In genomic region chr2:207311316-207312005, GRCh38 we compare ENCODE assay signal across 8 cellular contexts.
DNase-seq lines count a peak whose midpoint lies in the region; ATAC-seq, FAIRE-seq and TF ChIP-seq lines count a peak whose summit lies in the region.

No MANE protein-coding gene starts in this region.

- no peaks in the 10 kb centered on the region for H4K20me1 ChIP-seq in H1 (replicated peaks in 1 of 2; ENCODE audit: control insufficient read depth in 1 of 2, insufficient read depth in 2 of 2, low read length in 2 of 2)

- H3K36me3 ChIP-seq in H1 (ENCODE audit: control insufficient read depth in 2 of 4, insufficient read depth in 4 of 4, low read length in 3 of 4) = no peaks in the 10 kb centered on the region

- POLR2A ChIA-PET in RWPE1 (lab: Yijun Ruan, JAX; ENCODE audit: low non-redundant PET) (no interaction called here), H1 (lab: Charles Lee; ENCODE audit: partially characterized antibody) (no interaction called here)

- no peak overlapping the region for H3K56ac ChIP-seq in H1 (replicated peaks; ENCODE audit: insufficient read length, low read depth, low read length)

- no peak overlapping the region for H2BK12ac ChIP-seq in H1 (ENCODE audit: low read depth, low read length)

- peaks cover 5 to 14% of the 10 kb centered on the region in 2 donors for H3K27me3 Mint-ChIP-seq in natural killer cell (ENCODE audit: low read depth in 2 of 2)

- 73% methylated on average over 4 of the region's 4 CpGs; no CpG with 5 or more reads in 1 of the 2 experiments for WGBS in H1 (ENCODE audit: extremely low coverage in 1 of 2, insufficient coverage in 1 of 2, insufficient read length in 1 of 2, insufficient replicate concordance in 2 of 2, low coverage in 1 of 2, low lambda C conversion rate in 2 of 2, missing lambda C conversion rate in 1 of 2), 2 experiments

- no peak overlapping the region for H3K9ac ChIP-seq in H1 (replicated peaks in 1 of 4; ENCODE audit: extremely low read depth in 1 of 4, low read depth in 3 of 4, low read length in 3 of 4)

- no peaks in the 10 kb centered on the region for H3K79me1 ChIP-seq in H1 (ENCODE audit: low read depth, low read length)

- H3K4me3 ChIP-seq in H1 (ENCODE audit: extremely low read depth in 1 of 4, insufficient read depth in 2 of 4, low read depth in 3 of 4, low read length in 4 of 4) = no peak overlapping the region

- H2BK5ac ChIP-seq in H1 (ENCODE audit: low read depth, low read length) = no peak overlapping the region

- no peak overlapping the region for H3K23ac ChIP-seq in H1 (ENCODE audit: insufficient read length)

- no peak; a peak in 1 of 4 replicates for TF ChIP-seq RAD21 in H1 (IDR thresholded peaks at IDR 0.05 in 1 of 2, conservative IDR thresholded peaks at IDR 0.05 in 1 of 2; ENCODE audit: low read depth in 2 of 2, low read length in 2 of 2)

- no peak overlapping the region for H2AFZ ChIP-seq in H1 (ENCODE audit: low read length)

- H3K27ac Mint-ChIP-seq in natural killer cell = peak overlapping the region in 1 of 2 donors; percentile 62

- CTCF ChIA-PET in RWPE1 (lab: Yijun Ruan, JAX) (no interaction called here), H1 (lab: Charles Lee; ENCODE audit: partially characterized antibody) (interaction anchor here (1.0 to 1.3 kb wide), 3 partner anchors 8 to 222 kb away, joined by 3 to 4 read pairs (median 3); no protein-coding TSS in a partner anchor)

- H2AK5ac ChIP-seq in H1 (ENCODE audit: low read depth, low read length) = no peak overlapping the region

- H3K79me2 ChIP-seq in H1 (ENCODE audit: control insufficient read depth in 1 of 2, insufficient read depth in 2 of 2, low read length in 2 of 2) = no peaks in the 10 kb centered on the region

- H3K27me3 ChIP-seq in H1 (replicated peaks in 1 of 4; ENCODE audit: control insufficient read depth in 3 of 4, extremely low read depth in 1 of 4, insufficient read depth in 3 of 4, low read length in 3 of 4) = no peaks in the 10 kb centered on the region

- H3K18ac ChIP-seq in H1 (ENCODE audit: extremely low read depth, low read length) = no peak overlapping the region

- no peak overlapping the region for H3K4me3 Mint-ChIP-seq in natural killer cell

- no peaks in the 10 kb centered on the region for H3K9me3 ChIP-seq in H1 (ENCODE audit: insufficient read depth in 2 of 2, low read depth in 1 of 2, low read length in 1 of 2)

- no peak overlapping the region for H2BK20ac ChIP-seq in H1 (ENCODE audit: low read length)

- H4K91ac ChIP-seq in H1 (replicated peaks; ENCODE audit: insufficient read length, low read length) = no peak overlapping the region

- no peaks in the 10 kb centered on the region for H3K23me2 ChIP-seq in H1 (ENCODE audit: low read depth, low read length)

- no peak for TF ChIP-seq EP300 in H1 (IDR thresholded peaks at IDR 0.05; ENCODE audit: borderline replicate concordance in 1 of 2, low read depth in 2 of 2, low read length in 2 of 2)

- H4K5ac ChIP-seq in H1 (ENCODE audit: insufficient read length, low read depth, low read length) = no peak overlapping the region

- no peak overlapping the region for H2BK120ac ChIP-seq in H1 (replicated peaks; ENCODE audit: low read depth, low read length)

- H4K8ac ChIP-seq in H1 (ENCODE audit: extremely low read depth, insufficient read depth, low read length) = no peak overlapping the region

- no peak overlapping the region for H3K4me2 ChIP-seq in H1 (ENCODE audit: insufficient read depth in 1 of 2, low read depth in 2 of 2, low read length in 2 of 2)

- H3K4me1 ChIP-seq in H1 (replicated peaks in 1 of 4; ENCODE audit: control insufficient read depth in 3 of 4, insufficient read depth in 4 of 4, low read length in 3 of 4) = peaks cover 0 to 7% (median 3%) of the 10 kb centered on the region in 4 experiments; a peak in 4 of 7 replicates

- H3K14ac ChIP-seq in H1 (ENCODE audit: insufficient read length) = no peak overlapping the region

- no peak overlapping the region for H2BK15ac ChIP-seq in H1 (ENCODE audit: low read length)

- ATAC-seq in GM19023 (IDR thresholded peaks at IDR 0.05; ENCODE audit: unreplicated experiment) (peak; percentile 89), HG03159 (IDR thresholded peaks at IDR 0.05; ENCODE audit: unreplicated experiment) (peak; percentile 72), natural killer cell (peak; percentile 67 to 86 (median 80))

- intact Hi-C loops in natural killer cell (cut with micrococcal nuclease) = no loop called here

- H3K36me3 Mint-ChIP-seq in natural killer cell = no peaks in the 10 kb centered on the region

- FAIRE-seq in H1 (lab: Jason Lieb, UNC) = no peak

- H3K9me3 Mint-ChIP-seq in natural killer cell = no peaks in the 10 kb centered on the region

- H3K27ac ChIP-seq in RWPE1 = no peak overlapping the region
- H3K27ac ChIP-seq in H1 (ENCODE audit: low read depth, low read length) = no peak overlapping the region

- no peak overlapping the region for H3K4ac ChIP-seq in H1 (replicated peaks; ENCODE audit: insufficient read length, low read depth, low read length)

- peaks cover 15 to 18% of the 10 kb centered on the region in 2 donors for H3K4me1 Mint-ChIP-seq in natural killer cell

- TF ChIP-seq CTCF in RWPE1 (conservative IDR thresholded peaks at IDR 0.05; ENCODE audit: low read depth) (no peak), H1 (IDR thresholded peaks at IDR 0.05; ENCODE audit: control extremely low read depth in 1 of 3, insufficient read depth in 1 of 3, low read depth in 1 of 3, low read length in 3 of 3) (peak in 1 of 3 experiments; percentile 9; a peak in 1 of 4 replicates), natural killer cell (IDR thresholded peaks at IDR 0.05) (no peak)

- DNase-seq in COLO668 (lab: John Stamatoyannopoulos, UW; ENCODE audit: unreplicated experiment) = peak; percentile 10
- DNase-seq in RWPE1 (ENCODE audit: low spot score) = peak; percentile 79
- DNase-seq in H1 (ENCODE audit: low read depth in 1 of 2, low spot score in 2 of 2) = no peak
- DNase-seq in natural killer cell = no peak
- DNase-seq in stimulated activated naive CD4-positive, alpha-beta T cell treated with Interleukin-2 at 50 U/mL for 16 hours (lab: John Stamatoyannopoulos, UW) = no peak
- no peak for DNase-seq in NCI-H1930 (lab: John Stamatoyannopoulos, UW)

- TF ChIP-seq POLR2A in H1 (IDR thresholded peaks at IDR 0.05; ENCODE audit: control extremely low read depth in 1 of 2, low read depth in 2 of 2, low read length in 2 of 2) = no peak

TF ChIP-seq in H1, 55 proteins besides CTCF, POLR2A, EP300 and RAD21:
- no peak for TF ChIP-seq USF2 (IDR thresholded peaks at IDR 0.05; ENCODE audit: low read length)
- TF ChIP-seq EGR1 (IDR thresholded peaks at IDR 0.05; ENCODE audit: borderline replicate concordance, low read depth, low read length) = no peak
- TF ChIP-seq CEBPB (IDR thresholded peaks at IDR 0.05; ENCODE audit: low read depth, low read length) = 0 out of 2 replicates have a peak, but pooled peaks have one; percentile 17

Comparison
In these comparisons a context has a peak if more than half of its experiments do, and no peak if none do; other contexts are left out.
1. DNase-seq: peak in COLO668 (single experiment) and RWPE1 (single experiment); none in H1 (0 of 2), natural killer cell (single experiment), stimulated activated naive CD4-positive, alpha-beta T cell treated with Interleukin-2 at 50 U/mL for 16 hours (single experiment) and NCI-H1930 (0 of 2).
2. Peak in every context shown above with its lines, with median percentiles within 50 percentile points of each other: ATAC-seq.